8 cellular contexts compared by ENCODE assay signal in genomic region chr6:41733707-41734665, GRCh38. TPM values are rescaled to one million over a fixed set of nuclear protein-coding genes. Genes with fewer than 3 reads are reported as not detected.
DNase-seq lines count a peak whose midpoint lies in the region; ATAC-seq and TF ChIP-seq lines count a peak whose summit lies in the region.

No MANE protein-coding gene starts in this region.

- peak overlapping the region; percentile 91 for H3K27ac Mint-ChIP-seq in chondrocyte (ENCODE audit: unreplicated experiment)

- peak overlapping the region; percentile 84 for H3K4me3 Mint-ChIP-seq in chondrocyte (ENCODE audit: unreplicated experiment)

- peak; percentile 45 for ATAC-seq in HG02970 (IDR thresholded peaks at IDR 0.05; ENCODE audit: low FRiP score, unreplicated experiment)

- peak; percentile 44 for DNase-seq in NCI-H1436 (lab: John Stamatoyannopoulos, UW)
- no peak for DNase-seq in NCI-H1436 treated with DMSO at 0.1 percent for 48 hours (lab: John Stamatoyannopoulos, UW)
- peak; percentile 74 for DNase-seq in NCI-H2171 treated with DMSO at 0.1 percent for 48 hours (lab: John Stamatoyannopoulos, UW)
- DNase-seq in activated CD4-positive, alpha-beta T cell treated with anti-CD3 and anti-CD28 coated beads for 1 hour = peak; percentile 56
- peak; percentile 86 for DNase-seq in chondrocyte (ENCODE audit: low spot score)
- DNase-seq in kidney glomerular epithelial cell (lab: John Stamatoyannopoulos, UW) = peak; percentile 70
- peak; percentile 11 to 43 (median 28) for DNase-seq in stimulated activated CD4-positive, alpha-beta T cell treated with anti-CD3 and anti-CD28 coated beads, Interleukin-1b, Interleukin-23, amount 100 ng/mL, for 24 hours (ENCODE audit: low read depth in 4 of 4, low spot score in 1 of 4)

- H3K4me1 Mint-ChIP-seq in chondrocyte (ENCODE audit: low read depth) = peaks cover 32% of the 10 kb centered on the region

- H3K9me3 Mint-ChIP-seq in chondrocyte (ENCODE audit: low read depth) = no peaks in the 10 kb centered on the region

- H3K36me3 Mint-ChIP-seq in chondrocyte (ENCODE audit: low read depth) = no peaks in the 10 kb centered on the region

- H3K27me3 Mint-ChIP-seq in chondrocyte (ENCODE audit: low read depth) = no peaks in the 10 kb centered on the region

- TF ChIP-seq CTCF in chondrocyte (IDR thresholded peaks at IDR 0.05) = no peak

RNA-seq across cellular contexts. Expression of gene TFEB, which starts 1.4 kb away (rescaled TPM):
- 10.7 to 12.4 TPM (median 11.6 TPM) in 3 replicates for total RNA-seq in chondrocyte

RNA-seq across cellular contexts. Expression of gene PGC, which starts 13.2 kb away (rescaled TPM):
- not detected in 3 replicates for total RNA-seq in chondrocyte

RNA-seq across cellular contexts. Expression of gene FRS3, which starts 45.7 kb away (rescaled TPM):
- 3.0 to 3.8 TPM (median 3.3 TPM) in 3 replicates for total RNA-seq in chondrocyte

RNA-seq across cellular contexts. Expression of gene PRICKLE4, which starts 46.6 kb away (rescaled TPM):
- total RNA-seq in chondrocyte = 3.1 to 5.9 TPM (median 3.6 TPM) in 3 replicates

RNA-seq across cellular contexts. Expression of gene TOMM6, which starts 53.5 kb away (rescaled TPM):
- 96.1 to 129 TPM (median 97.6 TPM) in 3 replicates for total RNA-seq in chondrocyte
